In the genomic region with DNA sequence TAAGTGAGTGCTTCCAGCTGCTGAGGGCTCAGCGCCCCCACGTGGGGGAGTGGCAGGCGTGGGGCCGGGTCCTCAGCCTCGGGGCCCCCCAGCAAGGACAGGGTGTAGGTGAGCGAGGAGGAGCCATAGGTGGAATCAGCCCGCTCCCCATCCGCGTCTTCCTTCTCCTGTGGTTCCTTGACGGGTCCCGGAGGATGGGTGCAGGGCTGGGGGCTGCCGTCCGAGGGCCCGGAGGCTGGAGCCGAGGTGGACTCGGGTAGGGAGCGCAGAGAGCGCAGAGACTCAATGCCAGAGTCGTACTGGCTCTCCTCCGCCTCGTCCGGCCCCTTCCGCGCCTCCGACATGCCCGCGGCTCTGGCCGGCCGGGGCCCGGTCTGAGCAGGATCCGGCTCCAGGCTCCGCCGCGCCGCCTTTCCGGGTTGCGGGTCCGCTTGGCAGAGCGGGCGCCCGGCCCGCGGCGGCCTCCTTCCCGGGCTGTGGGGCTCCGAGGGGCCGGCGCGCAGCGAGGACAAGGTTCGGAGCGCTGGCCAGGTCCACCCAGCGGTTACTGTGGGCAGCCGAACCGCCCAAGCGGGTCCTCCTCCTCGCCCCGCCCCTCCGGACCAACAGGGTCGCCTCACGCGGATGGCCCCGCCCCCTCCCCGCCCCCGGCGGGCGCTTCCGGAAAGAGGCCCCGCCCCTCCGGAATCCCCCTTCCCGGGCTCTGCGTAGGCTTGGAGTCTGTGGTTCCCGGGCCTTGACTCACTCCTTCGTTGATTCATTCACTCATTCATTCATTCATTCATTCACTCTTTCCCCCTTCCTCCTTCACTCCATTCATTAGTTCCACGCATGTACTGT, we compare ENCODE assay signal across 8 cellular contexts. TPM values are rescaled to one million over a fixed set of nuclear protein-coding genes. Genes with fewer than 3 reads are reported as not detected.
A peak's percentile ranks its signal among the peaks of the same experiment; 100 is the strongest.
DNase-seq lines count a peak whose midpoint lies in the region; ATAC-seq and TF ChIP-seq lines count a peak whose summit lies in the region.

A gene with protein sequence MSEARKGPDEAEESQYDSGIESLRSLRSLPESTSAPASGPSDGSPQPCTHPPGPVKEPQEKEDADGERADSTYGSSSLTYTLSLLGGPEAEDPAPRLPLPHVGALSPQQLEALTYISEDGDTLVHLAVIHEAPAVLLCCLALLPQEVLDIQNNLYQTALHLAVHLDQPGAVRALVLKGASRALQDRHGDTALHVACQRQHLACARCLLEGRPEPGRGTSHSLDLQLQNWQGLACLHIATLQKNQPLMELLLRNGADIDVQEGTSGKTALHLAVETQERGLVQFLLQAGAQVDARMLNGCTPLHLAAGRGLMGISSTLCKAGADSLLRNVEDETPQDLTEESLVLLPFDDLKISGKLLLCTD (minus strand): TSS at position 549 of the 840 bp plus-strand sequence. CDS start 205 bp downstream, at position 344.

- peak; percentile 85 for ATAC-seq in thoracic aorta (ENCODE audit: insufficient number of reproducible peaks, low FRiP score, low read depth)

- no peaks in the 10 kb centered on the region for H3K9me3 Mint-ChIP-seq in activated naive CD4-positive, alpha-beta T cell treated with anti-CD3 and anti-CD28 coated beads, Interleukin-2, amount 50 U/mL, for 24 hours

- peaks cover 60% of the 10 kb centered on the region for H3K4me1 Mint-ChIP-seq in activated naive CD4-positive, alpha-beta T cell treated with anti-CD3 and anti-CD28 coated beads, Interleukin-2, amount 50 U/mL, for 24 hours

- DNase-seq in ELF-1 (ENCODE audit: low read depth, low spot score) (peak; percentile 82), HAP-1 (ENCODE audit: low spot score in 2 of 2) (peak; percentile 78 to 95), NAMALWA (ENCODE audit: low spot score) (peak; percentile 88), SKM-1 (lab: John Stamatoyannopoulos, UW; ENCODE audit: unreplicated experiment) (peak; percentile 45), glomerular endothelial cell (ENCODE audit: extremely low read depth, low read depth, low spot score) (no peak), osteoblast (ENCODE audit: insufficient read length, low spot score, missing footprints) (peak; percentile 100), thoracic aorta (ENCODE audit: low spot score) (peak; percentile 83)

- in situ Hi-C loops in HAP-1 (cut with MboI; ENCODE audit: low sequenced_read_pairs): loop anchor here (5.0 kb wide), 1 partner anchor 72 kb away; no protein-coding TSS in a partner anchor

- H3K4me3 ChIP-seq in HAP-1 (peak within 1 kb of the TSS; percentile 67), osteoblast (ENCODE audit: insufficient read depth, low read length) (peak within 1 kb of the TSS; percentile 90), thoracic aorta (peak within 1 kb of the TSS; percentile 91)

- peak within 1 kb of the TSS; percentile 92 for H3K4me2 ChIP-seq in osteoblast (ENCODE audit: insufficient read depth, low read length)

- TF ChIP-seq CTCF in osteoblast (IDR thresholded peaks at IDR 0.05; ENCODE audit: extremely low read depth, low read depth, low read length) (peak; percentile 20), thoracic aorta (IDR thresholded peaks at IDR 0.05) (no peak)

- peaks cover 7% of the 10 kb centered on the region for H3K27me3 ChIP-seq in HAP-1 (ENCODE audit: low read depth)
- peaks cover 21% of the 10 kb centered on the region for H3K27me3 ChIP-seq in osteoblast (ENCODE audit: insufficient read depth, low read length)
- H3K27me3 ChIP-seq in thoracic aorta (replicated peaks; ENCODE audit: insufficient read depth): peaks cover 4% of the 10 kb centered on the region

- H3K4me3 Mint-ChIP-seq in activated naive CD4-positive, alpha-beta T cell treated with anti-CD3 and anti-CD28 coated beads, Interleukin-2, amount 50 U/mL, for 24 hours: peak within 1 kb of the TSS; percentile 98

- H3K36me3 Mint-ChIP-seq in activated naive CD4-positive, alpha-beta T cell treated with anti-CD3 and anti-CD28 coated beads, Interleukin-2, amount 50 U/mL, for 24 hours: peaks cover 8% of the 10 kb centered on the region

- peaks cover 10% of the 10 kb centered on the region for H3K27me3 Mint-ChIP-seq in activated naive CD4-positive, alpha-beta T cell treated with anti-CD3 and anti-CD28 coated beads, Interleukin-2, amount 50 U/mL, for 24 hours

- no peaks in the 10 kb centered on the region for H3K36me3 ChIP-seq in HAP-1 (replicated peaks)
- peaks cover 3% of the 10 kb centered on the region for H3K36me3 ChIP-seq in osteoblast (ENCODE audit: insufficient read depth, low read length)
- H3K36me3 ChIP-seq in thoracic aorta: no peaks in the 10 kb centered on the region

- H3K79me2 ChIP-seq in osteoblast (ENCODE audit: insufficient read depth, low read length): peaks cover 25% of the 10 kb centered on the region

- peaks cover 8% of the 10 kb centered on the region for H4K20me1 ChIP-seq in osteoblast (ENCODE audit: insufficient read depth, low read length)

- H3K9me3 ChIP-seq in HAP-1 (no peaks in the 10 kb centered on the region), osteoblast (ENCODE audit: low read depth, low read length) (no peaks in the 10 kb centered on the region), thoracic aorta (no peaks in the 10 kb centered on the region)

- H3K4me1 ChIP-seq in HAP-1 (peaks cover 11% of the 10 kb centered on the region), osteoblast (ENCODE audit: insufficient read depth, low read length) (peaks cover 15% of the 10 kb centered on the region), thoracic aorta (ENCODE audit: control insufficient read depth in 1 of 2, low read depth in 2 of 2) (peaks cover 27 to 31% of the 10 kb centered on the region in 2 donors)

- peak within 1 kb of the TSS; percentile 86 for H2AFZ ChIP-seq in osteoblast (ENCODE audit: low read length)

- peak within 1 kb of the TSS; percentile 89 for H3K27ac Mint-ChIP-seq in activated naive CD4-positive, alpha-beta T cell treated with anti-CD3 and anti-CD28 coated beads, Interleukin-2, amount 50 U/mL, for 24 hours

- peak within 1 kb of the TSS; percentile 60 for H3K27ac ChIP-seq in osteoblast (ENCODE audit: low read depth, low read length)
- peak within 1 kb of the TSS; percentile 21 to 80 for H3K27ac ChIP-seq in thoracic aorta

RNA-seq across cellular contexts. Expression of the gene that starts here (rescaled TPM):
- total RNA-seq in glomerular endothelial cell: 30.5 and 56.9 TPM in 2 replicates
- 3.2 and 4.7 TPM in 2 replicates for total RNA-seq in osteoblast
- total RNA-seq in thoracic aorta: 10 to 100 TPM in 1 of 2 donors, 1 to 10 TPM in 1; 5.5 to 10.6 TPM
